In the genomic region with DNA sequence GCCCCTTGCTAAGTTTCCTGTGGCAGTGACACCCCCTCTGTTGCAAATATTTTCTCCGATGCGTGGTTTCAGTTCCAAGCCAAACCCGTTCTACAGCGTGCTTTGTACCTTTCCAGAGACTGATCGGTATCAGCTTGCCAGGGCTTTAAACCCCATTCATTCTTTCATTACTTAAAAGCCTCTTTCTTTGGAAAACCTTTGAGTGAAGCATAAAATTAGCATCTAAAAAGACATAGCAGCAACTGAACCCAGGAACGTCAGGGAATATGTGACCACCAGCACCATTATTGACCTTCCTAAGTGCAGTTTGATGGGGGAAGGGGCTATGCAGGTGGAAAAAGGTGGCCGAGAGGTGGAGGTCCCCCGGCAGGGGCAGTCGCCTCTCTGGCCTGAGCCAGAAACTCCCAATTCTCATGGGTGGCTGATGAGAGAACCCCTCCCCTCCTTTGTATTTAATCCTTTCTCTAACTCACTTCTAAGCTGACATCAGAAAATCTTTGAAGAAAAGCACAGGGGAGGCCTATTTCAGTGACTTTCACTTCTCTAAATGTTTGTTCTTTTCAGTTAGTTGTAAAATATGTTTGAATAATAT, we compare ENCODE assay signal across 8 cellular contexts.
DNase-seq lines count a peak whose midpoint lies in the region; ATAC-seq and TF ChIP-seq lines count a peak whose summit lies in the region.

No MANE protein-coding gene starts in this region.

- no peak for TF ChIP-seq CTCF in activated B cell treated with CpG ODN at 0.5 μM for 24 hours (IDR thresholded peaks at IDR 0.05)
- TF ChIP-seq CTCF in mesothelial cell of epicardium (IDR thresholded peaks at IDR 0.05; ENCODE audit: unreplicated experiment), result no peak

- H3K27ac Mint-ChIP-seq in activated B cell treated with CpG ODN at 0.5 μM for 24 hours, result peak overlapping the region; percentile 96
- peak overlapping the region; percentile 99 for H3K27ac Mint-ChIP-seq in mesothelial cell of epicardium

- POLR2A ChIA-PET in activated B cell treated with CpG ODN at 0.5 μM for 24 hours (lab: Charles Lee), result interaction anchor here (0.6 to 5.8 kb wide), 22 partner anchors 11 to 240 kb away, joined by 3 to 120 read pairs (median 4); partner anchors contain the start of gene EZR

- DNase-seq in activated B cell treated with CpG ODN at 0.5 μM for 24 hours (peak; percentile 36), mesothelial cell of epicardium (ENCODE audit: low spot score in 2 of 2, unreplicated experiment in 2 of 2) (peak in 1 of 2 experiments; percentile 51), DMS153 treated with DMSO at 0.1 percent for 48 hours (lab: John Stamatoyannopoulos, UW; ENCODE audit: unreplicated experiment) (no peak), NCI-H345 (lab: John Stamatoyannopoulos, UW) (no peak)
- DNase-seq in stimulated activated CD4-positive, alpha-beta T cell treated with anti-CD3 and anti-CD28 coated beads, Interleukin-12 subunit alpha, Interleukin-12 subunit beta, amount 100 ng/mL, for 4 hours, result no peak

- peak; percentile 61 for ATAC-seq in GM18498 (IDR thresholded peaks at IDR 0.05; ENCODE audit: unreplicated experiment)
- ATAC-seq in HG02798 (IDR thresholded peaks at IDR 0.05; ENCODE audit: poor library complexity, unreplicated experiment), result peak; percentile 67
- peak; percentile 76 for ATAC-seq in activated B cell treated with CpG ODN at 0.5 μM for 24 hours (ENCODE audit: low read depth)
- ATAC-seq in HG02970 (IDR thresholded peaks at IDR 0.05; ENCODE audit: low FRiP score, unreplicated experiment), result no peak

- H3K9me3 Mint-ChIP-seq in activated B cell treated with CpG ODN at 0.5 μM for 24 hours (peaks cover 12% of the 10 kb centered on the region), mesothelial cell of epicardium (peaks cover 16% of the 10 kb centered on the region)

- H3K27me3 Mint-ChIP-seq in activated B cell treated with CpG ODN at 0.5 μM for 24 hours (no peaks in the 10 kb centered on the region), mesothelial cell of epicardium (ENCODE audit: low read depth) (no peaks in the 10 kb centered on the region)

- H3K4me1 Mint-ChIP-seq in activated B cell treated with CpG ODN at 0.5 μM for 24 hours (peaks cover 58% of the 10 kb centered on the region), mesothelial cell of epicardium (peaks cover 43% of the 10 kb centered on the region)

- peaks cover 3% of the 10 kb centered on the region for H3K36me3 Mint-ChIP-seq in activated B cell treated with CpG ODN at 0.5 μM for 24 hours (ENCODE audit: low read depth)
- H3K36me3 Mint-ChIP-seq in mesothelial cell of epicardium, result peaks cover 6% of the 10 kb centered on the region

- intact Hi-C loops in activated B cell treated with CpG ODN at 0.5 μM for 24 hours (cut with micrococcal nuclease), result loop anchor here (1.0 to 5.0 kb wide), 9 partner anchors 14 to 206 kb away; partner anchors contain the start of gene EZR

- CTCF ChIA-PET in activated B cell treated with CpG ODN at 0.5 μM for 24 hours (lab: Charles Lee), result interaction anchor here (0.6 to 2.3 kb wide), 6 partner anchors 16 to 195 kb away, joined by 3 to 9 read pairs (median 4); no protein-coding TSS in a partner anchor

- H3K4me3 Mint-ChIP-seq in activated B cell treated with CpG ODN at 0.5 μM for 24 hours (peak overlapping the region; percentile 80), mesothelial cell of epicardium (peak overlapping the region; percentile 36)
